10 cellular contexts compared by ENCODE assay signal in genomic region chr6:109480993-109481480, GRCh38. TPM values are rescaled to one million over a fixed set of nuclear protein-coding genes. Genes with fewer than 3 reads are reported as not detected.
DNase-seq lines count a peak whose midpoint lies in the region; ATAC-seq, FAIRE-seq and TF ChIP-seq lines count a peak whose summit lies in the region.
"Had no signal": no experiment of that assay in that cellular context is flagged by ENCODE, and none has a peak within 500 bp of the region (broad histone marks: within the 10 kb centered on the region; RNA-seq: fewer than 3 reads in every experiment).

No MANE protein-coding gene starts in this region.

- H3K36me3 ChIP-seq in left ventricle myocardium inferior (peaks cover 26% of the 10 kb centered on the region), thoracic aorta (peaks cover 3% of the 10 kb centered on the region)

- no peak for ATAC-seq in left ventricle myocardium superior
- no peak for ATAC-seq in thoracic aorta (ENCODE audit: insufficient number of reproducible peaks, low FRiP score, low read depth)
- ATAC-seq in GM18520 (IDR thresholded peaks at IDR 0.05; ENCODE audit: unreplicated experiment), result no peak
- ATAC-seq in HG03039 (IDR thresholded peaks at IDR 0.05; ENCODE audit: unreplicated experiment), result no peak

- H3K27me3 ChIP-seq in left ventricle myocardium inferior (ENCODE audit: low read depth), result no peaks in the 10 kb centered on the region
- no peaks in the 10 kb centered on the region for H3K27me3 ChIP-seq in thoracic aorta (replicated peaks; ENCODE audit: insufficient read depth)

- no peak for FAIRE-seq in frontal cortex (lab: Jason Lieb, UNC)
- FAIRE-seq: GM12891 had no signal

- H3K9me3 ChIP-seq in left ventricle myocardium inferior (replicated peaks) (no peaks in the 10 kb centered on the region), iPS-18c (ENCODE audit: control insufficient read depth, insufficient read depth, low read length) (peaks cover 3% of the 10 kb centered on the region), thoracic aorta (no peaks in the 10 kb centered on the region)

- peaks cover 45% of the 10 kb centered on the region for H3K36me3 Mint-ChIP-seq in activated CD4-positive, alpha-beta memory T cell treated with anti-CD3 and anti-CD28 coated beads for 36 hours

- H3K4me1 Mint-ChIP-seq in activated CD4-positive, alpha-beta memory T cell treated with anti-CD3 and anti-CD28 coated beads for 36 hours (ENCODE audit: low read depth), result peaks cover 66% of the 10 kb centered on the region

- peak overlapping the region; percentile 96 for H3K4me3 Mint-ChIP-seq in activated CD4-positive, alpha-beta memory T cell treated with anti-CD3 and anti-CD28 coated beads for 36 hours

- POLR2A ChIA-PET in activated CD4-positive, alpha-beta memory T cell treated with anti-CD3 and anti-CD28 coated beads for 36 hours (lab: Charles Lee), result interaction anchor here (1.0 to 2.5 kb wide), 4 partner anchors 15 to 99 kb away, joined by 3 to 13 read pairs (median 4); partner anchors contain the start of gene MICAL1

- intact Hi-C loops in left ventricle myocardium inferior (cut with micrococcal nuclease), result no loop called here
- intact Hi-C loops in left ventricle myocardium superior (cut with micrococcal nuclease), result no loop called here
- intact Hi-C loops in activated CD4-positive, alpha-beta memory T cell treated with anti-CD3 and anti-CD28 coated beads for 36 hours (cut with micrococcal nuclease), result loop anchor here (1.0 to 10.0 kb wide), 5 partner anchors 23 to 1526 kb away; partner anchors contain the start of gene SEC63

- H3K27ac ChIP-seq in left ventricle myocardium inferior (replicated peaks) (no peak overlapping the region), thoracic aorta (no peak overlapping the region)

- DNase-seq in left ventricle myocardium inferior, result no peak
- no peak for DNase-seq in left ventricle myocardium superior
- DNase-seq in activated CD4-positive, alpha-beta memory T cell treated with anti-CD3 and anti-CD28 coated beads for 36 hours, result no peak
- no peak for DNase-seq in thoracic aorta (ENCODE audit: low spot score)
- no peak for DNase-seq in frontal cortex (ENCODE audit: low spot score in 2 of 2)
- DNase-seq: NCI-H510A had no signal

- no peaks in the 10 kb centered on the region for H3K27me3 Mint-ChIP-seq in activated CD4-positive, alpha-beta memory T cell treated with anti-CD3 and anti-CD28 coated beads for 36 hours

- H3K27ac Mint-ChIP-seq in activated CD4-positive, alpha-beta memory T cell treated with anti-CD3 and anti-CD28 coated beads for 36 hours, result peak overlapping the region; percentile 90

- peaks cover 66% of the 10 kb centered on the region for H3K4me1 ChIP-seq in left ventricle myocardium inferior
- H3K4me1 ChIP-seq in thoracic aorta (ENCODE audit: control insufficient read depth in 1 of 2, low read depth in 2 of 2), result peaks cover 27 to 62% of the 10 kb centered on the region in 2 donors

- H3K4me3 ChIP-seq in left ventricle myocardium inferior (peak overlapping the region; percentile 100), iPS-18c (ENCODE audit: insufficient read depth, low read depth, low read length) (peak overlapping the region; percentile 26; the same call in 1 of the 2 replicates), thoracic aorta (peak overlapping the region; percentile 5)

- no peaks in the 10 kb centered on the region for H3K9me3 Mint-ChIP-seq in activated CD4-positive, alpha-beta memory T cell treated with anti-CD3 and anti-CD28 coated beads for 36 hours

- CTCF ChIA-PET in activated CD4-positive, alpha-beta memory T cell treated with anti-CD3 and anti-CD28 coated beads for 36 hours (lab: Charles Lee), result interaction anchor here (0.6 to 1.6 kb wide), 3 partner anchors 26 to 97 kb away, joined by 3 to 8 read pairs (median 3); partner anchors contain the start of genes MICAL1, PPIL6 and SMPD2

- TF ChIP-seq CTCF in left ventricle myocardium inferior (IDR thresholded peaks at IDR 0.05; ENCODE audit: borderline replicate concordance) (no peak), thoracic aorta (IDR thresholded peaks at IDR 0.05) (no peak)

RNA-seq across cellular contexts. Expression of gene ZBTB24, which starts 2.0 kb away (rescaled TPM):
- total RNA-seq in left ventricle myocardium inferior (2.6 TPM), left ventricle myocardium superior (3.4 TPM), thoracic aorta (1 to 10 TPM; 3.2 to 9.5 TPM), frontal cortex (16.3 TPM)
- 10 to 100 TPM; 10.9 to 11.8 TPM for total RNA-seq in activated CD4-positive, alpha-beta memory T cell treated with anti-CD3 and anti-CD28 coated beads for 36 hours

RNA-seq across cellular contexts. Expression of gene MICAL1, which starts 25.5 kb away (rescaled TPM):
- total RNA-seq in left ventricle myocardium inferior (5.6 TPM), left ventricle myocardium superior (7.5 TPM), thoracic aorta (100 to 1,000 TPM in 1 of 2 donors, 10 to 100 TPM in 1; 60.6 to 105 TPM), frontal cortex (27.3 TPM)
- 10 to 100 TPM; 39.4 to 45.0 TPM for total RNA-seq in activated CD4-positive, alpha-beta memory T cell treated with anti-CD3 and anti-CD28 coated beads for 36 hours

RNA-seq across cellular contexts. Expression of gene SMPD2, which starts 40.5 kb away (rescaled TPM):
- total RNA-seq in left ventricle myocardium inferior (3.5 TPM), left ventricle myocardium superior (5.7 TPM), thoracic aorta (10 to 100 TPM; 21.4 to 33.7 TPM), frontal cortex (4.9 TPM)
- total RNA-seq in activated CD4-positive, alpha-beta memory T cell treated with anti-CD3 and anti-CD28 coated beads for 36 hours, result 1 to 10 TPM; 9.7 TPM

RNA-seq across cellular contexts. Expression of gene PPIL6, which starts 40.6 kb away (rescaled TPM):
- total RNA-seq in left ventricle myocardium inferior (3.9 TPM), left ventricle myocardium superior (2.5 TPM), thoracic aorta (1 to 10 TPM; 2.2 to 5.8 TPM), frontal cortex (37.9 TPM)
- total RNA-seq in activated CD4-positive, alpha-beta memory T cell treated with anti-CD3 and anti-CD28 coated beads for 36 hours, result under 1 TPM; 0.43 to 0.46 TPM

Comparison
In these comparisons a context has a peak if more than half of its experiments do, and no peak if none do; other contexts are left out.
1. H3K4me3 ChIP-seq: peak in every context shown above with its lines; median percentile 100 in left ventricle myocardium inferior; 26 in iPS-18c; 5 in thoracic aorta.